In the genomic region with DNA sequence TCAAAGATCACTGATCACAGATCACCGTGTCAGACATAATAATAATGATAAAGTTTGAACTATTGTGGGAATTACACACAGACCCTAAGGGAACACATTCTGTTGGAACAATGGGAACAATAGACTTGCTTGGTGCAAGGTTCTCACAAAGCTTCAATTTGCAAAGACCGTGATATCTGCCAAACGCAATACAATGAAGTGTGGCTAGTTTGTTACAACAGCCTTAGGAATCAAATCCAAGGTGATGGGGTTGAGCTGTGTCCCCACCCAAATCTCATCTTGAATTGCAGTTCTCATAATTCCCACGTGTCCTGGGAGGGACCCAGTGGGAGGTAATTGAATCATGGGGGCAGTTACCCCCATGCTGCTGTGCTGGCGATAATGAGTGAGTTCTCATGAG, we compare ENCODE assay signal across 1 cellular context.
TF ChIP-seq lines count a peak whose summit lies in the region.

No MANE protein-coding gene starts in this region.

TF ChIP-seq in GM23338, 12 proteins besides CTCF, POLR2A, EP300 and RAD21:
- TF ChIP-seq JUNB (IDR thresholded peaks at IDR 0.05; ENCODE audit: unreplicated experiment): no peak
- TF ChIP-seq, protein P1, sequence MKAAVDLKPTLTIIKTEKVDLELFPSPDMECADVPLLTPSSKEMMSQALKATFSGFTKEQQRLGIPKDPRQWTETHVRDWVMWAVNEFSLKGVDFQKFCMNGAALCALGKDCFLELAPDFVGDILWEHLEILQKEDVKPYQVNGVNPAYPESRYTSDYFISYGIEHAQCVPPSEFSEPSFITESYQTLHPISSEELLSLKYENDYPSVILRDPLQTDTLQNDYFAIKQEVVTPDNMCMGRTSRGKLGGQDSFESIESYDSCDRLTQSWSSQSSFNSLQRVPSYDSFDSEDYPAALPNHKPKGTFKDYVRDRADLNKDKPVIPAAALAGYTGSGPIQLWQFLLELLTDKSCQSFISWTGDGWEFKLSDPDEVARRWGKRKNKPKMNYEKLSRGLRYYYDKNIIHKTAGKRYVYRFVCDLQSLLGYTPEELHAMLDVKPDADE (IDR thresholded peaks at IDR 0.05): no peak
- TF ChIP-seq EZH2 (IDR thresholded peaks at IDR 0.05; ENCODE audit: low read depth, unreplicated experiment): no peak
- TF ChIP-seq POLR2AphosphoS5 (IDR thresholded peaks at IDR 0.05; ENCODE audit: low read depth): no peak
- no peak for TF ChIP-seq ZNF331 (CRISPR knock-in tag; IDR thresholded peaks at IDR 0.05; ENCODE audit: low read depth)
- TF ChIP-seq EZH2phosphoT487 (IDR thresholded peaks at IDR 0.05; ENCODE audit: unreplicated experiment): no peak
- no peak for TF ChIP-seq NANOG (IDR thresholded peaks at IDR 0.05; ENCODE audit: borderline replicate concordance)
- TF ChIP-seq, protein P2, sequence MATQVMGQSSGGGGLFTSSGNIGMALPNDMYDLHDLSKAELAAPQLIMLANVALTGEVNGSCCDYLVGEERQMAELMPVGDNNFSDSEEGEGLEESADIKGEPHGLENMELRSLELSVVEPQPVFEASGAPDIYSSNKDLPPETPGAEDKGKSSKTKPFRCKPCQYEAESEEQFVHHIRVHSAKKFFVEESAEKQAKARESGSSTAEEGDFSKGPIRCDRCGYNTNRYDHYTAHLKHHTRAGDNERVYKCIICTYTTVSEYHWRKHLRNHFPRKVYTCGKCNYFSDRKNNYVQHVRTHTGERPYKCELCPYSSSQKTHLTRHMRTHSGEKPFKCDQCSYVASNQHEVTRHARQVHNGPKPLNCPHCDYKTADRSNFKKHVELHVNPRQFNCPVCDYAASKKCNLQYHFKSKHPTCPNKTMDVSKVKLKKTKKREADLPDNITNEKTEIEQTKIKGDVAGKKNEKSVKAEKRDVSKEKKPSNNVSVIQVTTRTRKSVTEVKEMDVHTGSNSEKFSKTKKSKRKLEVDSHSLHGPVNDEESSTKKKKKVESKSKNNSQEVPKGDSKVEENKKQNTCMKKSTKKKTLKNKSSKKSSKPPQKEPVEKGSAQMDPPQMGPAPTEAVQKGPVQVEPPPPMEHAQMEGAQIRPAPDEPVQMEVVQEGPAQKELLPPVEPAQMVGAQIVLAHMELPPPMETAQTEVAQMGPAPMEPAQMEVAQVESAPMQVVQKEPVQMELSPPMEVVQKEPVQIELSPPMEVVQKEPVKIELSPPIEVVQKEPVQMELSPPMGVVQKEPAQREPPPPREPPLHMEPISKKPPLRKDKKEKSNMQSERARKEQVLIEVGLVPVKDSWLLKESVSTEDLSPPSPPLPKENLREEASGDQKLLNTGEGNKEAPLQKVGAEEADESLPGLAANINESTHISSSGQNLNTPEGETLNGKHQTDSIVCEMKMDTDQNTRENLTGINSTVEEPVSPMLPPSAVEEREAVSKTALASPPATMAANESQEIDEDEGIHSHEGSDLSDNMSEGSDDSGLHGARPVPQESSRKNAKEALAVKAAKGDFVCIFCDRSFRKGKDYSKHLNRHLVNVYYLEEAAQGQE (IDR thresholded peaks at IDR 0.05; ENCODE audit: unreplicated experiment): no peak
- no peak for TF ChIP-seq ZNF114 (CRISPR knock-in tag; IDR thresholded peaks at IDR 0.05)
- no peak for TF ChIP-seq CREB1 (CRISPR knock-in tag; IDR thresholded peaks at IDR 0.05; ENCODE audit: low read depth)
- TF ChIP-seq, protein P3, sequence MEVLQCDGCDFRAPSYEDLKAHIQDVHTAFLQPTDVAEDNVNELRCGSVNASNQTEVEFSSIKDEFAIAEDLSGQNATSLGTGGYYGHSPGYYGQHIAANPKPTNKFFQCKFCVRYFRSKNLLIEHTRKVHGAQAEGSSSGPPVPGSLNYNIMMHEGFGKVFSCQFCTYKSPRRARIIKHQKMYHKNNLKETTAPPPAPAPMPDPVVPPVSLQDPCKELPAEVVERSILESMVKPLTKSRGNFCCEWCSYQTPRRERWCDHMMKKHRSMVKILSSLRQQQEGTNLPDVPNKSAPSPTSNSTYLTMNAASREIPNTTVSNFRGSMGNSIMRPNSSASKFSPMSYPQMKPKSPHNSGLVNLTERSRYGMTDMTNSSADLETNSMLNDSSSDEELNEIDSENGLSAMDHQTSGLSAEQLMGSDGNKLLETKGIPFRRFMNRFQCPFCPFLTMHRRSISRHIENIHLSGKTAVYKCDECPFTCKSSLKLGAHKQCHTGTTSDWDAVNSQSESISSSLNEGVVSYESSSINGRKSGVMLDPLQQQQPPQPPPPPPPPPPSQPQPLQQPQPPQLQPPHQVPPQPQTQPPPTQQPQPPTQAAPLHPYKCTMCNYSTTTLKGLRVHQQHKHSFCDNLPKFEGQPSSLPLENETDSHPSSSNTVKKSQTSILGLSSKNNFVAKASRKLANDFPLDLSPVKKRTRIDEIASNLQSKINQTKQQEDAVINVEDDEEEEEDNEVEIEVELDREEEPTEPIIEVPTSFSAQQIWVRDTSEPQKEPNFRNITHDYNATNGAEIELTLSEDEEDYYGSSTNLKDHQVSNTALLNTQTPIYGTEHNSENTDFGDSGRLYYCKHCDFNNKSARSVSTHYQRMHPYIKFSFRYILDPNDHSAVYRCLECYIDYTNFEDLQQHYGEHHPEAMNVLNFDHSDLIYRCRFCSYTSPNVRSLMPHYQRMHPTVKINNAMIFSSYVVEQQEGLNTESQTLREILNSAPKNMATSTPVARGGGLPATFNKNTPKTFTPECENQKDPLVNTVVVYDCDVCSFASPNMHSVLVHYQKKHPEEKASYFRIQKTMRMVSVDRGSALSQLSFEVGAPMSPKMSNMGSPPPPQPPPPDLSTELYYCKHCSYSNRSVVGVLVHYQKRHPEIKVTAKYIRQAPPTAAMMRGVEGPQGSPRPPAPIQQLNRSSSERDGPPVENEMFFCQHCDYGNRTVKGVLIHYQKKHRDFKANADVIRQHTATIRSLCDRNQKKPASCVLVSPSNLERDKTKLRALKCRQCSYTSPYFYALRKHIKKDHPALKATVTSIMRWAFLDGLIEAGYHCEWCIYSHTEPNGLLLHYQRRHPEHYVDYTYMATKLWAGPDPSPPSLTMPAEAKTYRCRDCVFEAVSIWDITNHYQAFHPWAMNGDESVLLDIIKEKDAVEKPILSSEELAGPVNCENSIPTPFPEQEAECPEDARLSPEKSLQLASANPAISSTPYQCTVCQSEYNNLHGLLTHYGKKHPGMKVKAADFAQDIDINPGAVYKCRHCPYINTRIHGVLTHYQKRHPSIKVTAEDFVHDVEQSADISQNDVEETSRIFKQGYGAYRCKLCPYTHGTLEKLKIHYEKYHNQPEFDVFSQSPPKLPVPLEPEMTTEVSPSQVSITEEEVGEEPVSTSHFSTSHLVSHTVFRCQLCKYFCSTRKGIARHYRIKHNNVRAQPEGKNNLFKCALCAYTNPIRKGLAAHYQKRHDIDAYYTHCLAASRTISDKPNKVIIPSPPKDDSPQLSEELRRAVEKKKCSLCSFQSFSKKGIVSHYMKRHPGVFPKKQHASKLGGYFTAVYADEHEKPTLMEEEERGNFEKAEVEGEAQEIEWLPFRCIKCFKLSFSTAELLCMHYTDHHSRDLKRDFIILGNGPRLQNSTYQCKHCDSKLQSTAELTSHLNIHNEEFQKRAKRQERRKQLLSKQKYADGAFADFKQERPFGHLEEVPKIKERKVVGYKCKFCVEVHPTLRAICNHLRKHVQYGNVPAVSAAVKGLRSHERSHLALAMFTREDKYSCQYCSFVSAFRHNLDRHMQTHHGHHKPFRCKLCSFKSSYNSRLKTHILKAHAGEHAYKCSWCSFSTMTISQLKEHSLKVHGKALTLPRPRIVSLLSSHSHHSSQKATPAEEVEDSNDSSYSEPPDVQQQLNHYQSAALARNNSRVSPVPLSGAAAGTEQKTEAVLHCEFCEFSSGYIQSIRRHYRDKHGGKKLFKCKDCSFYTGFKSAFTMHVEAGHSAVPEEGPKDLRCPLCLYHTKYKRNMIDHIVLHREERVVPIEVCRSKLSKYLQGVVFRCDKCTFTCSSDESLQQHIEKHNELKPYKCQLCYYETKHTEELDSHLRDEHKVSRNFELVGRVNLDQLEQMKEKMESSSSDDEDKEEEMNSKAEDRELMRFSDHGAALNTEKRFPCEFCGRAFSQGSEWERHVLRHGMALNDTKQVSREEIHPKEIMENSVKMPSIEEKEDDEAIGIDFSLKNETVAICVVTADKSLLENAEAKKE (CRISPR knock-in tag; IDR thresholded peaks at IDR 0.05): no peak
- TF ChIP-seq STAT1 (IDR thresholded peaks at IDR 0.05; ENCODE audit: unreplicated experiment): no peak
